ENCODE assay signal across 1 cellular context in the genomic region with DNA sequence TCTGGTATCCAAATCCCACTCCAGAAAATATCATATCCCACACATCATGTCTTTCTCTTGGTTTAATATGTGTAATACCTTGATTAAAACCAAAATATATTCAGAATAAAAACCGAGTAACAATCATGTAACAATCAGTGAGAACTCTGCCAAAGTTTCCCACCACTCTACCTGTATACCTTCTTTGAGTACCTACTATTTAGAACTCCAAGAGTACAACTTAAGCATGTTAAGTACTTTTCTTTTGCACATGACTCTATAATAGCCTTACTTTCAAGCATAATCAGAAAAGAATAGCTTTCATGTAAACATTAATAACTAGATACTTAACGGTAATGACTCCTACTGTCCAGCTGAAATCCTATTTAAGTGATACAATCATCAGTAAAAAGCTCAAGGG.
TF ChIP-seq lines count a peak whose summit lies in the region.

No MANE protein-coding gene starts in this region.

TF ChIP-seq in HCT116, 20 proteins besides CTCF, POLR2A, EP300 and RAD21 (continued from another document):
- TF ChIP-seq, protein P1, sequence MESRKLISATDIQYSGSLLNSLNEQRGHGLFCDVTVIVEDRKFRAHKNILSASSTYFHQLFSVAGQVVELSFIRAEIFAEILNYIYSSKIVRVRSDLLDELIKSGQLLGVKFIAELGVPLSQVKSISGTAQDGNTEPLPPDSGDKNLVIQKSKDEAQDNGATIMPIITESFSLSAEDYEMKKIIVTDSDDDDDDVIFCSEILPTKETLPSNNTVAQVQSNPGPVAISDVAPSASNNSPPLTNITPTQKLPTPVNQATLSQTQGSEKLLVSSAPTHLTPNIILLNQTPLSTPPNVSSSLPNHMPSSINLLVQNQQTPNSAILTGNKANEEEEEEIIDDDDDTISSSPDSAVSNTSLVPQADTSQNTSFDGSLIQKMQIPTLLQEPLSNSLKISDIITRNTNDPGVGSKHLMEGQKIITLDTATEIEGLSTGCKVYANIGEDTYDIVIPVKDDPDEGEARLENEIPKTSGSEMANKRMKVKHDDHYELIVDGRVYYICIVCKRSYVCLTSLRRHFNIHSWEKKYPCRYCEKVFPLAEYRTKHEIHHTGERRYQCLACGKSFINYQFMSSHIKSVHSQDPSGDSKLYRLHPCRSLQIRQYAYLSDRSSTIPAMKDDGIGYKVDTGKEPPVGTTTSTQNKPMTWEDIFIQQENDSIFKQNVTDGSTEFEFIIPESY (IDR thresholded peaks at IDR 0.05; ENCODE audit: extremely low read depth, insufficient replicate concordance, low read length): no peak
- TF ChIP-seq MAX (IDR thresholded peaks at IDR 0.05) (no peak), POLR2AphosphoS5 (IDR thresholded peaks at IDR 0.05; ENCODE audit: low read depth, low read length) (no peak), SP1 (IDR thresholded peaks at IDR 0.05; ENCODE audit: low read depth) (no peak), FOSL1 (IDR thresholded peaks at IDR 0.05; ENCODE audit: low read depth) (no peak)
